9 cellular contexts compared by ENCODE assay signal in genomic region chr1:182198006-182198605, GRCh38.
DNase-seq lines count a peak whose midpoint lies in the region; ATAC-seq and TF ChIP-seq lines count a peak whose summit lies in the region.
"Had no signal": no experiment of that assay in that cellular context is flagged by ENCODE, and none has a peak within 500 bp of the region (broad histone marks: within the 10 kb centered on the region; RNA-seq: fewer than 3 reads in every experiment).

No MANE protein-coding gene starts in this region.

- H3K4me2 ChIP-seq in DND-41 (ENCODE audit: insufficient read depth, low read length): no peak overlapping the region
- no peak overlapping the region for H3K4me2 ChIP-seq in trophoblast cell (ENCODE audit: low read length)

- intact Hi-C loops in activated CD4-positive, alpha-beta memory T cell treated with anti-CD3 and anti-CD28 coated beads for 36 hours (cut with micrococcal nuclease): no loop called here

- H3K14ac ChIP-seq in trophoblast cell (ENCODE audit: low read length): no peak overlapping the region

- no peak overlapping the region for H3K23ac ChIP-seq in trophoblast cell (ENCODE audit: low read length)

- no peak overlapping the region for H2AK5ac ChIP-seq in trophoblast cell (ENCODE audit: low read length)

- TF ChIP-seq CTCF in DND-41 (IDR thresholded peaks at IDR 0.05; ENCODE audit: borderline replicate concordance, extremely low read depth, low read length, poor library complexity, severe bottlenecking): peak; percentile 35
- peak; percentile 44 for TF ChIP-seq CTCF in epithelial cell of esophagus (IDR thresholded peaks at IDR 0.05; ENCODE audit: insufficient read depth, low read depth, low read length, missing control alignments)

- CTCF ChIA-PET in activated CD4-positive, alpha-beta memory T cell treated with anti-CD3 and anti-CD28 coated beads for 36 hours (lab: Charles Lee): interaction anchor here (1.2 to 1.7 kb wide), 2 partner anchors 55 to 113 kb away, joined by 6 to 19 read pairs; no protein-coding TSS in a partner anchor

- no peak overlapping the region for H3K18ac ChIP-seq in trophoblast cell (ENCODE audit: low read length)

- H3K27ac ChIP-seq in DND-41 (ENCODE audit: low read length) (no peak overlapping the region), trophoblast cell (ENCODE audit: low read depth, low read length) (no peak overlapping the region)

- no peaks in the 10 kb centered on the region for H3K79me2 ChIP-seq in DND-41 (ENCODE audit: insufficient read depth, low read length)
- no peaks in the 10 kb centered on the region for H3K79me2 ChIP-seq in trophoblast cell (ENCODE audit: control insufficient read depth, insufficient read depth, low read length, poor library complexity)

- no peak overlapping the region for H4K8ac ChIP-seq in trophoblast cell (ENCODE audit: low read depth, low read length)

- no peak for ATAC-seq in DND-41 (ENCODE audit: insufficient read depth, low read depth)
- no peak for ATAC-seq in effector memory CD8-positive, alpha-beta T cell (replicated peaks)
- ATAC-seq in HG02981 (IDR thresholded peaks at IDR 0.05; ENCODE audit: unreplicated experiment): no peak
- no peak for ATAC-seq in GM19351 (IDR thresholded peaks at IDR 0.05; ENCODE audit: unreplicated experiment)

- no peaks in the 10 kb centered on the region for H3K79me1 ChIP-seq in trophoblast cell (ENCODE audit: low read length)

- DNase-seq in DND-41 (no peak), MV-4-11 (lab: John Stamatoyannopoulos, UW) (peak; percentile 60), epithelial cell of esophagus (ENCODE audit: low read depth) (peak; percentile 48), trophoblast cell (peak; percentile 32 to 66)
- DNase-seq in effector memory CD8-positive, alpha-beta T cell: no peak
- DNase-seq in activated CD4-positive, alpha-beta memory T cell treated with anti-CD3 and anti-CD28 coated beads for 36 hours: no peak
- DNase-seq: activated CD8-positive, alpha-beta memory T cell treated with anti-CD3 and anti-CD28 coated beads, Interleukin-2, amount 50 U/mL, for 4 hours had no signal

- H3K4me1 ChIP-seq in DND-41 (ENCODE audit: insufficient read depth, low read length) (no peaks in the 10 kb centered on the region), trophoblast cell (ENCODE audit: control insufficient read depth in 1 of 2, insufficient read depth in 2 of 2, low read length in 2 of 2) (no peaks in the 10 kb centered on the region)

- H3K36me3 Mint-ChIP-seq in effector memory CD8-positive, alpha-beta T cell (ENCODE audit: insufficient read depth): no peaks in the 10 kb centered on the region
- H3K36me3 Mint-ChIP-seq in activated CD4-positive, alpha-beta memory T cell treated with anti-CD3 and anti-CD28 coated beads for 36 hours: no peaks in the 10 kb centered on the region

- H3K27ac Mint-ChIP-seq in effector memory CD8-positive, alpha-beta T cell: no peak overlapping the region
- H3K27ac Mint-ChIP-seq in activated CD4-positive, alpha-beta memory T cell treated with anti-CD3 and anti-CD28 coated beads for 36 hours: no peak overlapping the region

- no peaks in the 10 kb centered on the region for H3K4me1 Mint-ChIP-seq in effector memory CD8-positive, alpha-beta T cell (ENCODE audit: low read depth in 2 of 2)
- H3K4me1 Mint-ChIP-seq in activated CD4-positive, alpha-beta memory T cell treated with anti-CD3 and anti-CD28 coated beads for 36 hours (ENCODE audit: low read depth): no peaks in the 10 kb centered on the region

- H3K27me3 ChIP-seq in DND-41 (ENCODE audit: insufficient read depth, low read length, poor library complexity) (no peaks in the 10 kb centered on the region), trophoblast cell (ENCODE audit: insufficient read depth, low read length) (no peaks in the 10 kb centered on the region)

- H2BK12ac ChIP-seq in trophoblast cell (ENCODE audit: low read length): no peak overlapping the region

- no CpG with 5 or more reads among the region's 4 CpGs for WGBS in trophoblast cell (ENCODE audit: extremely low coverage, insufficient coverage, insufficient read length)

- H2AFZ ChIP-seq in DND-41 (ENCODE audit: low read depth, low read length) (no peak overlapping the region), trophoblast cell (ENCODE audit: insufficient read depth, low read length, poor library complexity) (no peak overlapping the region)

- H3K4me3 Mint-ChIP-seq in effector memory CD8-positive, alpha-beta T cell: no peak overlapping the region
- no peak overlapping the region for H3K4me3 Mint-ChIP-seq in activated CD4-positive, alpha-beta memory T cell treated with anti-CD3 and anti-CD28 coated beads for 36 hours

- peaks cover 0 to 5% of the 10 kb centered on the region in 2 donors for H3K27me3 Mint-ChIP-seq in effector memory CD8-positive, alpha-beta T cell
- H3K27me3 Mint-ChIP-seq in activated CD4-positive, alpha-beta memory T cell treated with anti-CD3 and anti-CD28 coated beads for 36 hours: peaks cover 2% of the 10 kb centered on the region

- H3K4me3 ChIP-seq in DND-41 (ENCODE audit: low read depth in 1 of 2, low read length in 2 of 2) (no peak overlapping the region), epithelial cell of esophagus (ENCODE audit: low read length) (no peak overlapping the region), trophoblast cell (ENCODE audit: low read depth, low read length) (no peak overlapping the region)

- no peaks in the 10 kb centered on the region for H3K36me3 ChIP-seq in DND-41 (ENCODE audit: insufficient read depth, low read length)
- H3K36me3 ChIP-seq in trophoblast cell (ENCODE audit: control insufficient read depth in 1 of 2, insufficient read depth in 2 of 2, low read length in 2 of 2): no peaks in the 10 kb centered on the region

- H3K9me3 Mint-ChIP-seq in effector memory CD8-positive, alpha-beta T cell: no peaks in the 10 kb centered on the region
- H3K9me3 Mint-ChIP-seq in activated CD4-positive, alpha-beta memory T cell treated with anti-CD3 and anti-CD28 coated beads for 36 hours: no peaks in the 10 kb centered on the region

- H3K9me3 ChIP-seq in DND-41 (ENCODE audit: insufficient read depth, low read length, severe bottlenecking) (no peaks in the 10 kb centered on the region), trophoblast cell (ENCODE audit: insufficient read depth, low read depth, low read length) (no peaks in the 10 kb centered on the region)

- no peak overlapping the region for H2BK5ac ChIP-seq in trophoblast cell (ENCODE audit: low read depth, low read length, poor library complexity)

- no peak overlapping the region for H4K91ac ChIP-seq in trophoblast cell (ENCODE audit: low read depth, low read length)

- H4K12ac ChIP-seq in trophoblast cell (ENCODE audit: low read depth, low read length): no peak overlapping the region

- no peak overlapping the region for H2BK120ac ChIP-seq in trophoblast cell (ENCODE audit: insufficient read depth, low read length, poor library complexity)

- POLR2A ChIA-PET in activated CD4-positive, alpha-beta memory T cell treated with anti-CD3 and anti-CD28 coated beads for 36 hours (lab: Charles Lee): no interaction called here

- H3K9ac ChIP-seq in DND-41 (ENCODE audit: low read depth, low read length) (no peak overlapping the region), trophoblast cell (ENCODE audit: low read length) (no peak overlapping the region)

- H3K4ac ChIP-seq in trophoblast cell (ENCODE audit: low read depth, low read length): no peak overlapping the region

- no peaks in the 10 kb centered on the region for H4K20me1 ChIP-seq in DND-41 (ENCODE audit: insufficient read depth, low read length)

Comparison
In these comparisons a context has a peak if more than half of its experiments do, and no peak if none do; other contexts are left out.
1. DNase-seq: peak in MV-4-11 (single experiment), epithelial cell of esophagus (single experiment) and trophoblast cell (2 of 2); none in DND-41 (single experiment), effector memory CD8-positive, alpha-beta T cell (0 of 3) and activated CD4-positive, alpha-beta memory T cell treated with anti-CD3 and anti-CD28 coated beads for 36 hours (single experiment).